8 cellular contexts compared by ENCODE assay signal in genomic region chr1:164617607-164618564, GRCh38. TPM values are rescaled to one million over a fixed set of nuclear protein-coding genes. Genes with fewer than 3 reads are reported as not detected.
DNase-seq lines count a peak whose midpoint lies in the region; ATAC-seq and TF ChIP-seq lines count a peak whose summit lies in the region.

No MANE protein-coding gene starts in this region.

- H3K79me2 ChIP-seq in SU-DHL-6 (ENCODE audit: insufficient read depth, low read length), result no peaks in the 10 kb centered on the region

- POLR2A ChIA-PET in naive thymus-derived CD8-positive, alpha-beta T cell (lab: Charles Lee), result no interaction called here

- no peak overlapping the region for H3K4me3 ChIP-seq in SU-DHL-6 (ENCODE audit: insufficient read depth, low read length, poor library complexity, severe bottlenecking)

- DNase-seq in AG08396 (ENCODE audit: low spot score) (peak; percentile 32), kidney tubule cell (ENCODE audit: low spot score) (peak; percentile 42), SW480 (ENCODE audit: low spot score) (no peak), NCI-H774 (lab: John Stamatoyannopoulos, UW) (no peak)
- no peak for DNase-seq in naive thymus-derived CD8-positive, alpha-beta T cell

- H3F3A ChIP-seq in SU-DHL-6 (ENCODE audit: insufficient read depth), result no peaks in the 10 kb centered on the region

- H3K27ac ChIP-seq in SU-DHL-6 (ENCODE audit: low read depth, low read length), result no peak overlapping the region

- H3K27me3 ChIP-seq in SU-DHL-6 (ENCODE audit: low read length), result no peaks in the 10 kb centered on the region

- no peak overlapping the region for H2AFZ ChIP-seq in SU-DHL-6 (ENCODE audit: low read depth, low read length, severe bottlenecking)

- H3K9me3 Mint-ChIP-seq in naive thymus-derived CD8-positive, alpha-beta T cell, result peaks cover 0 to 2% (median 0%) of the 10 kb centered on the region in 9 donors

- no peaks in the 10 kb centered on the region for H3K9me3 ChIP-seq in SU-DHL-6 (ENCODE audit: insufficient read depth, low read length)

- ATAC-seq in naive thymus-derived CD8-positive, alpha-beta T cell, result no peak
- no peak for ATAC-seq in GM18861 (IDR thresholded peaks at IDR 0.05; ENCODE audit: unreplicated experiment)

- H3K9ac ChIP-seq in SU-DHL-6 (ENCODE audit: low read length), result no peak overlapping the region

- no peaks in the 10 kb centered on the region for H3K9me2 ChIP-seq in SU-DHL-6 (replicated peaks; ENCODE audit: insufficient read depth, low read length)

- no peak overlapping the region for H3K4me3 Mint-ChIP-seq in naive thymus-derived CD8-positive, alpha-beta T cell

- no peaks in the 10 kb centered on the region for H3K36me3 ChIP-seq in SU-DHL-6 (ENCODE audit: low read length)

- H3K36me3 Mint-ChIP-seq in naive thymus-derived CD8-positive, alpha-beta T cell, result no peaks in the 10 kb centered on the region

- no peak overlapping the region for H3K27ac Mint-ChIP-seq in naive thymus-derived CD8-positive, alpha-beta T cell

- no peaks in the 10 kb centered on the region for H4K20me1 ChIP-seq in SU-DHL-6 (ENCODE audit: low read depth, low read length)

- peak; percentile 90 for TF ChIP-seq RAD21 in Ishikawa (IDR thresholded peaks at IDR 0.05; ENCODE audit: low read depth)

- peaks cover 0 to 4% (median 0%) of the 10 kb centered on the region in 4 donors for H3K4me1 Mint-ChIP-seq in naive thymus-derived CD8-positive, alpha-beta T cell

- peaks cover 0 to 9% (median 3%) of the 10 kb centered on the region in 5 donors for H3K27me3 Mint-ChIP-seq in naive thymus-derived CD8-positive, alpha-beta T cell

- peak; percentile 36 for TF ChIP-seq CTCF in SU-DHL-6 (IDR thresholded peaks at IDR 0.05; ENCODE audit: insufficient read depth, low read length, poor library complexity, severe bottlenecking)

- H3K4me2 ChIP-seq in SU-DHL-6 (ENCODE audit: low read depth, low read length, poor library complexity, severe bottlenecking), result no peak overlapping the region

- TF ChIP-seq EP300 in Ishikawa (IDR thresholded peaks at IDR 0.05; ENCODE audit: borderline replicate concordance), result no peak

TF ChIP-seq in Ishikawa, 13 proteins besides CTCF, POLR2A, EP300 and RAD21:
- TF ChIP-seq FOXM1 (IDR thresholded peaks at IDR 0.05; ENCODE audit: borderline replicate concordance, low read depth), result peak; percentile 21; the same call in 1 of the 2 replicates
- TF ChIP-seq, protein P1, sequence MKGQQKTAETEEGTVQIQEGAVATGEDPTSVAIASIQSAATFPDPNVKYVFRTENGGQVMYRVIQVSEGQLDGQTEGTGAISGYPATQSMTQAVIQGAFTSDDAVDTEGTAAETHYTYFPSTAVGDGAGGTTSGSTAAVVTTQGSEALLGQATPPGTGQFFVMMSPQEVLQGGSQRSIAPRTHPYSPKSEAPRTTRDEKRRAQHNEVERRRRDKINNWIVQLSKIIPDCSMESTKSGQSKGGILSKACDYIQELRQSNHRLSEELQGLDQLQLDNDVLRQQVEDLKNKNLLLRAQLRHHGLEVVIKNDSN (IDR thresholded peaks at IDR 0.05), result no peak

RNA-seq across cellular contexts. Expression of gene PBX1, which starts 58.9 kb away (rescaled TPM):
- total RNA-seq in naive thymus-derived CD8-positive, alpha-beta T cell, result 1 to 10 TPM; 1.4 to 1.8 TPM
- under 1 TPM in 1 of 3 donors, not detected in 2; 0.08 TPM for polyA plus RNA-seq in naive thymus-derived CD8-positive, alpha-beta T cell

Comparison
In these comparisons a context has a peak if more than half of its experiments do, and no peak if none do; other contexts are left out.
1. DNase-seq: peak in AG08396 (single experiment) and kidney tubule cell (single experiment); none in naive thymus-derived CD8-positive, alpha-beta T cell (0 of 10), SW480 (single experiment) and NCI-H774 (single experiment).